Comparison of ENCODE assay signal across 25 cellular contexts in the genomic region with DNA sequence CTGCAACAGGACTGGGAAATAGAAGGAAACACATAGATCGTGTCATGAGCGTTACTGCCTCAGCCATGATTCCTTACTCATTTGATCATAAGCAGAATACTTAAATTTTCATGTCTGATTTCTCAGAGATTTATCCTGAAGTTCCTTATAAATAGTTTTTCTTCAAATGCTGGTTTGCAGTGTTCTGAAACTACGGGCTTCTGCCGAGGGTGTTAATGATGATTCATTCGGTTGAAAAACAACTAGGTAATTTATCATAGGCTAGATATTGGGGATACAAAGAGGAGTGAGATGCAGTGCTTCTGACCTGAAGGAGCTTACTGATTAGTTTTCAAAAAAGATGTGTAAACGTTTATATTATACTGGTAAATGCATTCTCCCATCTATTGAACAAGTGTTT.
"Had no signal": no experiment of that assay in that cellular context is flagged by ENCODE, and none has a peak within 500 bp of the region (broad histone marks: within the 10 kb centered on the region; RNA-seq: fewer than 3 reads in every experiment).

No MANE protein-coding gene starts in this region.

- H3K27ac Mint-ChIP-seq: activated naive CD4-positive, alpha-beta T cell treated with anti-CD3 and anti-CD28 coated beads for 36 hours; activated naive CD8-positive, alpha-beta T cell treated with anti-CD3 and anti-CD28 coated beads, Interleukin-2, amount 10 ng/mL, durations not matched to agents 7 days and 5 days; immature natural killer cell; stimulated activated memory B cell treated with anti-CD40 and anti-IgM and Interleukin-4, amounts not matched to agents 10 μg/mL and 1 μg/mL and 100 μg/mL, for 72 hours; T-helper 2 cell treated with Interferon-gamma antibody and Interleukin-4, amounts not matched to agents 5 μg/mL and 100 μg/mL, for 36 hours had no signal

- H3K36me3 ChIP-seq: left lung, right lobe of liver, transverse colon had no signal

- H3K4me1 Mint-ChIP-seq: activated naive CD8-positive, alpha-beta T cell treated with anti-CD3 and anti-CD28 coated beads, Interleukin-2, amount 10 ng/mL, durations not matched to agents 7 days and 5 days; immature natural killer cell; naive B cell; neural crest cell; stimulated activated memory B cell treated with anti-CD40 and anti-IgM and Interleukin-4, amounts not matched to agents 10 μg/mL and 1 μg/mL and 100 μg/mL, for 72 hours had no signal

- H3K27ac ChIP-seq: body of pancreas, left lung, right lobe of liver, skin epidermis, transverse colon had no signal

- H3K4me3 ChIP-seq: body of pancreas, left lung, lung, right lobe of liver, skin epidermis, transverse colon had no signal

- H3K4me1 ChIP-seq: body of pancreas, left lung, right lobe of liver, transverse colon had no signal

- ATAC-seq: body of pancreas; left lung; right lobe of liver; stimulated activated memory B cell treated with anti-CD40 and anti-IgM and Interleukin-4, amounts not matched to agents 10 μg/mL and 1 μg/mL and 100 μg/mL, for 72 hours had no signal

- H3K9me3 Mint-ChIP-seq: activated naive CD8-positive, alpha-beta T cell treated with anti-CD3 and anti-CD28 coated beads, Interleukin-2, amount 10 ng/mL, durations not matched to agents 7 days and 5 days; neural crest cell; stimulated activated memory B cell treated with anti-CD40 and anti-IgM and Interleukin-4, amounts not matched to agents 10 μg/mL and 1 μg/mL and 100 μg/mL, for 72 hours; T-helper 2 cell treated with Interferon-gamma antibody and Interleukin-4, amounts not matched to agents 5 μg/mL and 100 μg/mL, for 36 hours had no signal

- H3K4me3 Mint-ChIP-seq: activated naive CD4-positive, alpha-beta T cell treated with anti-CD3 and anti-CD28 coated beads for 36 hours; activated naive CD8-positive, alpha-beta T cell treated with anti-CD3 and anti-CD28 coated beads, Interleukin-2, amount 10 ng/mL, durations not matched to agents 7 days and 5 days; immature natural killer cell; naive B cell; neural crest cell; stimulated activated memory B cell treated with anti-CD40 and anti-IgM and Interleukin-4, amounts not matched to agents 10 μg/mL and 1 μg/mL and 100 μg/mL, for 72 hours; T-helper 2 cell treated with Interferon-gamma antibody and Interleukin-4, amounts not matched to agents 5 μg/mL and 100 μg/mL, for 36 hours had no signal

- H3K27me3 ChIP-seq: body of pancreas, left lung, right lobe of liver, transverse colon had no signal

- DNase-seq: activated CD4-positive, alpha-beta T cell treated with anti-CD3 and anti-CD28 coated beads for 4 hours; activated CD4-positive, alpha-beta T cell treated with anti-CD3 and anti-CD28 coated beads, Interleukin-2, amount 50 U/mL, for 48 hours; activated CD4-positive, CD25-positive, alpha-beta regulatory T cell; activated naive CD4-positive, alpha-beta T cell treated with anti-CD3 and anti-CD28 coated beads for 36 hours; activated naive CD8-positive, alpha-beta T cell treated with anti-CD3 and anti-CD28 coated beads, Interleukin-2, amount 10 ng/mL, durations not matched to agents 7 days and 5 days; activated T-cell treated with anti-CD3 and anti-CD28 coated beads, Interleukin-2, amount 50 U/mL, for 48 hours; amniotic stem cell; body of pancreas; effector CD4-positive, alpha-beta T cell; erythroblast; foreskin melanocyte; immature natural killer cell; kidney glomerular epithelial cell; left lung; naive B cell; occipital lobe; posterior cingulate gyrus; right lobe of liver; stimulated activated CD4-positive, alpha-beta T cell treated with anti-CD3 and anti-CD28 coated beads, Interleukin-2, amount 100 ng/mL, for 24 hours; transverse colon had no signal

- H3K9me3 ChIP-seq: body of pancreas, right lobe of liver, transverse colon had no signal

- H3K36me3 Mint-ChIP-seq: activated naive CD8-positive, alpha-beta T cell treated with anti-CD3 and anti-CD28 coated beads, Interleukin-2, amount 10 ng/mL, durations not matched to agents 7 days and 5 days; immature natural killer cell; naive B cell; stimulated activated memory B cell treated with anti-CD40 and anti-IgM and Interleukin-4, amounts not matched to agents 10 μg/mL and 1 μg/mL and 100 μg/mL, for 72 hours had no signal

- H3K27me3 Mint-ChIP-seq: activated naive CD8-positive, alpha-beta T cell treated with anti-CD3 and anti-CD28 coated beads, Interleukin-2, amount 10 ng/mL, durations not matched to agents 7 days and 5 days; naive B cell; stimulated activated memory B cell treated with anti-CD40 and anti-IgM and Interleukin-4, amounts not matched to agents 10 μg/mL and 1 μg/mL and 100 μg/mL, for 72 hours had no signal
